Comparison of ENCODE assay signal across 8 cellular contexts in genomic region chr18:32730620-32731021, GRCh38. TPM values are rescaled to one million over a fixed set of nuclear protein-coding genes. Genes with fewer than 3 reads are reported as not detected.
DNase-seq lines count a peak whose midpoint lies in the region; ATAC-seq and TF ChIP-seq lines count a peak whose summit lies in the region.

No MANE protein-coding gene starts in this region.

- no peaks in the 10 kb centered on the region for H3K27me3 ChIP-seq in CD4-positive, alpha-beta memory T cell (ENCODE audit: insufficient read depth, low read length)
- H3K27me3 ChIP-seq in PC-3 (ENCODE audit: low read length) (no peaks in the 10 kb centered on the region), stomach (no peaks in the 10 kb centered on the region)

- no peaks in the 10 kb centered on the region for H3K4me1 ChIP-seq in CD4-positive, alpha-beta memory T cell (ENCODE audit: insufficient read depth, low read length)
- H3K4me1 ChIP-seq in PC-3 (ENCODE audit: insufficient read depth, low read length) (no peaks in the 10 kb centered on the region; the same call in 1 of the 2 replicates), stomach (no peaks in the 10 kb centered on the region)

- CTCF ChIA-PET in CD4-positive, alpha-beta memory T cell (lab: Charles Lee; ENCODE audit: partially characterized antibody), result no interaction called here
- CTCF ChIA-PET in PC-3 (lab: Charles Lee), result no interaction called here

- H3K9me2 ChIP-seq in PC-3 (replicated peaks; ENCODE audit: low read length), result no peaks in the 10 kb centered on the region

- POLR2A ChIA-PET in CD4-positive, alpha-beta memory T cell (lab: Charles Lee; ENCODE audit: partially characterized antibody), result no interaction called here
- POLR2A ChIA-PET in PC-3 (lab: Charles Lee; ENCODE audit: unreplicated experiment), result no interaction called here

- H3K27ac Mint-ChIP-seq in CD4-positive, alpha-beta memory T cell, result peak overlapping the region in 6 of 7 donors; percentile 59 to 85 (median 74)

- peak overlapping the region; percentile 79 for H3K4me2 ChIP-seq in PC-3 (ENCODE audit: low read length)

- 49 to 59% (median 58%) methylated on average over 8 of the region's 8 CpGs for WGBS in stomach, 5 donors

- H3K4me3 ChIP-seq in CD4-positive, alpha-beta memory T cell (ENCODE audit: low read length in 2 of 2), result peak overlapping the region in 1 of 2 donors; percentile 33
- H3K4me3 ChIP-seq in PC-3 (ENCODE audit: low read length), result peak overlapping the region; percentile 69
- H3K4me3 ChIP-seq in stomach, result peak overlapping the region; percentile 15 to 34 (median 24)

- no peak for TF ChIP-seq EP300 in stomach (IDR thresholded peaks at IDR 0.05)

- peak overlapping the region; percentile 73 for H2AFZ ChIP-seq in PC-3 (ENCODE audit: low read length)

- BruUV-seq in PC-3 (replicated peaks; lab: Mats Ljungman, UMichigan), result no TSS peak

- no peaks in the 10 kb centered on the region for H3K36me3 ChIP-seq in CD4-positive, alpha-beta memory T cell (ENCODE audit: insufficient read depth, low read length)
- H3K36me3 ChIP-seq in PC-3 (ENCODE audit: low read depth, low read length) (no peaks in the 10 kb centered on the region), stomach (no peaks in the 10 kb centered on the region)

- no peaks in the 10 kb centered on the region for H3F3A ChIP-seq in PC-3 (ENCODE audit: low read length, unreplicated experiment)

- ATAC-seq in GM19035 (IDR thresholded peaks at IDR 0.05; ENCODE audit: unreplicated experiment) (peak; percentile 98), HG03159 (IDR thresholded peaks at IDR 0.05; ENCODE audit: unreplicated experiment) (peak; percentile 98), PC-3 (peak; percentile 43)

- DNase-seq in CD4-positive, alpha-beta memory T cell, result peak in 3 of 5 donors; percentile 7 to 16 (median 12)
- no peak for DNase-seq in PC-3
- DNase-seq in fibroblast of peridontal ligament (ENCODE audit: extremely low read depth), result peak; percentile 60
- DNase-seq in stomach, result no peak
- no peak for DNase-seq in activated T-cell treated with anti-CD3 and anti-CD28 coated beads, Interleukin-2, amount 50 U/mL, for 48 hours
- DNase-seq in stimulated activated CD8-positive, alpha-beta memory T cell treated with anti-CD3 and anti-CD28 coated beads, Interleukin-4, amount 100 ng/mL, for 48 hours, result no peak

- H3K36me3 Mint-ChIP-seq in CD4-positive, alpha-beta memory T cell, result no peaks in the 10 kb centered on the region

- no peaks in the 10 kb centered on the region for H3K79me2 ChIP-seq in PC-3 (ENCODE audit: low read length)

- no peak for TF ChIP-seq POLR2A in stomach (IDR thresholded peaks at IDR 0.05)

- intact Hi-C loops in CD4-positive, alpha-beta memory T cell (cut with micrococcal nuclease), result no loop called here
- intact Hi-C loops in PC-3 (cut with micrococcal nuclease), result no loop called here
- intact Hi-C loops in stomach (cut with DNase I; ENCODE audit: low total_unique reads), result no loop called here

- H3K27me3 Mint-ChIP-seq in CD4-positive, alpha-beta memory T cell, result peaks cover 0 to 4% of the 10 kb centered on the region in 2 donors

- TF ChIP-seq CTCF in PC-3 (conservative IDR thresholded peaks at IDR 0.05; ENCODE audit: low read depth, low read length) (no peak), stomach (IDR thresholded peaks at IDR 0.05) (no peak)

- H4K20me1 ChIP-seq in PC-3 (ENCODE audit: low read length), result no peaks in the 10 kb centered on the region

- H3K9ac ChIP-seq in PC-3 (ENCODE audit: low read length), result no peak overlapping the region

- H3K9me3 Mint-ChIP-seq in CD4-positive, alpha-beta memory T cell, result peaks cover 0 to 4% (median 0%) of the 10 kb centered on the region in 8 donors

- H3K27ac ChIP-seq in CD4-positive, alpha-beta memory T cell (ENCODE audit: low read depth, low read length), result no peak overlapping the region
- no peak overlapping the region for H3K27ac ChIP-seq in PC-3 (ENCODE audit: low read length)
- H3K27ac ChIP-seq in stomach, result no peak overlapping the region

- peaks cover 3 to 26% (median 14%) of the 10 kb centered on the region in 4 donors for H3K4me1 Mint-ChIP-seq in CD4-positive, alpha-beta memory T cell

- no peaks in the 10 kb centered on the region for H3K9me3 ChIP-seq in CD4-positive, alpha-beta memory T cell (ENCODE audit: control insufficient read depth in 1 of 2, low read length in 2 of 2)
- H3K9me3 ChIP-seq in PC-3 (ENCODE audit: low read length), result no peaks in the 10 kb centered on the region
- H3K9me3 ChIP-seq in stomach, result peaks cover 0 to 4% (median 0%) of the 10 kb centered on the region in 4 donors

- peak overlapping the region; percentile 75 to 88 (median 84) for H3K4me3 Mint-ChIP-seq in CD4-positive, alpha-beta memory T cell

RNA-seq across cellular contexts. Expression of gene KLHL14, which starts 42.2 kb away (rescaled TPM):
- not detected for total RNA-seq in CD4-positive, alpha-beta memory T cell
- polyA plus RNA-seq in CD4-positive, alpha-beta memory T cell, result under 1 TPM in 1 of 2 donors, not detected in 1; 0.05 TPM
- total RNA-seq in PC-3 (2014; rRNA removed), result not detected in 2 replicates
- total RNA-seq in stomach, result 1 to 10 TPM in 1 of 5 donors, under 1 TPM in 1, not detected in 3; 0.55 to 3.5 TPM
- under 1 TPM in 2 of 3 donors, not detected in 1; 0.15 to 0.28 TPM for polyA plus RNA-seq in stomach

Comparison
In these comparisons a context has a peak if more than half of its experiments do, and no peak if none do; other contexts are left out.
1. DNase-seq: peak in CD4-positive, alpha-beta memory T cell (3 of 5) and fibroblast of peridontal ligament (single experiment); none in PC-3 (single experiment), stomach (single experiment), activated T-cell treated with anti-CD3 and anti-CD28 coated beads, Interleukin-2, amount 50 U/mL, for 48 hours (0 of 2) and stimulated activated CD8-positive, alpha-beta memory T cell treated with anti-CD3 and anti-CD28 coated beads, Interleukin-4, amount 100 ng/mL, for 48 hours (single experiment).
2. ATAC-seq: peak in every context shown above with its lines; median percentile 98 in GM19035; 98 in HG03159; 43 in PC-3.